ENCODE assay signal across 14 cellular contexts in the genomic region with DNA sequence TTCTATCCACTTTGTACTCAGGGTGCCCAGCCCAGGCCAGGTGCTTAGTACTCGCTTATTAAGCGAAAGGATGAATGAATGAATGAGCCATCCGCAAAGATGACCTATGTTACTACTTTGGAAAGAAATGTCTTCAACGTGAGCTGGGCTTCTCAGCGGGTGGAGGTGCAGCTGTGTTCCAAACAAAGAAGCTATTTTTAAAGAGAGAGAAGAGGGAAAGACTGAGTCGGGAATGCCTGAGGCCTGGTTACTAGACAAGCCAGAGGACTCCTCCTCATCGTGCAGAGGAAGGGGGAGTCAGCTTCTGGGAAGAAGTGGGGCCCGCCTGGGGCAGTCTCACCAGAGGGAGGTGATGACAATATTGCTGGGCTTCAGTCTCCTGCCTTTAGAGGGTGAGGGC. TPM values are rescaled to one million over a fixed set of nuclear protein-coding genes. Genes with fewer than 3 reads are reported as not detected.
DNase-seq lines count a peak whose midpoint lies in the region; ATAC-seq, FAIRE-seq and TF ChIP-seq lines count a peak whose summit lies in the region.
"Had no signal": no experiment of that assay in that cellular context is flagged by ENCODE, and none has a peak within 500 bp of the region (broad histone marks: within the 10 kb centered on the region; RNA-seq: fewer than 3 reads in every experiment).

No MANE protein-coding gene starts in this region.

- CTCF ChIA-PET in GM12878 (lab: Yijun Ruan, JAX), result interaction anchor here (2.0 to 2.5 kb wide), 5 partner anchors 9 to 100 kb away, joined by 5 to 15 read pairs (median 7); partner anchors contain the start of gene CD6

- TF ChIP-seq POLR2A in GM12891 (IDR thresholded peaks at IDR 0.05; ENCODE audit: low read depth, low read length) (no peak), GM12878 (IDR thresholded peaks at IDR 0.05; ENCODE audit: low read depth, low read length) (no peak)

- H3K4me3 ChIP-seq in BLaER1 treated with 17β-estradiol and CSF1 and Interleukin-3, amounts not matched to agents 10 nM and 100 nM, result no peak overlapping the region
- no peak overlapping the region for H3K4me3 ChIP-seq in GM12878
- H3K4me3 ChIP-seq: mucosa of descending colon had no signal

- peaks cover 55% of the 10 kb centered on the region for H3K4me1 Mint-ChIP-seq in nephron progenitor cell

- ATAC-seq in GM12878 (no peak), HG03460 (IDR thresholded peaks at IDR 0.05; ENCODE audit: unreplicated experiment) (no peak)

- peak overlapping the region in 6 of 11 experiments; percentile 52 to 66 (median 56); a peak in 11 of 22 replicates for H3K9ac ChIP-seq in BLaER1 treated with 17β-estradiol and CSF1 and Interleukin-3, amounts not matched to agents 10 nM and 100 nM
- peak overlapping the region; percentile 50 for H3K9ac ChIP-seq in GM12878 (ENCODE audit: control insufficient read depth, insufficient read depth, low read length)

- H4K20me1 ChIP-seq in BLaER1 treated with 17β-estradiol and CSF1 and Interleukin-3, amounts not matched to agents 10 nM and 100 nM, result no peaks in the 10 kb centered on the region
- no peaks in the 10 kb centered on the region for H4K20me1 ChIP-seq in GM12878 (ENCODE audit: control insufficient read depth, insufficient read depth)

- in situ Hi-C loops in GM12878 (cut with MboI), result no loop called here

- no peak for DNase-seq in GM12891 (ENCODE audit: insufficient read length, low spot score)
- DNase-seq in GM12878 (ENCODE audit: low read depth, low spot score), result no peak
- DNase-seq in nephron progenitor cell, result no peak
- no peak for DNase-seq in NCI-H226
- DNase-seq in NCI-H2171 treated with DMSO at 0.1 percent for 48 hours (lab: John Stamatoyannopoulos, UW), result no peak
- no peak for DNase-seq in CD1c-positive myeloid dendritic cell (ENCODE audit: extremely low spot score)
- DNase-seq: anterior cingulate cortex, COR-L47, mucosa of descending colon, NCI-H1048, NCI-H446 treated with DMSO at 0.1 percent for 48 hours, SHP77 had no signal

- TF ChIP-seq EP300 in GM12878 (IDR thresholded peaks at IDR 0.05; ENCODE audit: borderline replicate concordance in 1 of 2, control insufficient read depth in 1 of 2, low read depth in 2 of 2, low read length in 2 of 2), result no peak

- H3K4me1 ChIP-seq in BLaER1 treated with 17β-estradiol and CSF1 and Interleukin-3, amounts not matched to agents 10 nM and 100 nM, result peaks cover 33 to 60% (median 42%) of the 10 kb centered on the region in 10 experiments
- H3K4me1 ChIP-seq in GM12878 (ENCODE audit: control insufficient read depth, insufficient read depth, low read length), result peaks cover 14% of the 10 kb centered on the region

- 91% methylated on average over 8 of the region's 8 CpGs for WGBS in GM12878 (ENCODE audit: insufficient coverage, insufficient replicate concordance, low lambda C conversion rate, missing lambda C conversion rate)

- peaks cover 25% of the 10 kb centered on the region for H3K9me3 Mint-ChIP-seq in nephron progenitor cell

- RAD21 ChIA-PET in GM12878 (lab: Charles Lee; ENCODE audit: unreplicated experiment), result interaction anchor here (2.6 to 7.8 kb wide), 3 partner anchors 11 to 29 kb away, joined by 13 to 57 read pairs (median 38); no protein-coding TSS in a partner anchor

- no TSS peak for BruUV-seq in GM12878 (replicated peaks; lab: Mats Ljungman, UMichigan)

- H3K27ac ChIP-seq in BLaER1 treated with 17β-estradiol and CSF1 and Interleukin-3, amounts not matched to agents 10 nM and 100 nM, result peak overlapping the region in 9 of 11 experiments; percentile 36 to 77 (median 70); a peak in 14 of 22 replicates
- peak overlapping the region; percentile 81 for H3K27ac ChIP-seq in GM12878 (ENCODE audit: control insufficient read depth, insufficient read depth)

- H3K4me3 Mint-ChIP-seq in nephron progenitor cell, result peak overlapping the region; percentile 7

- no peaks in the 10 kb centered on the region for H3K79me2 ChIP-seq in GM12878 (ENCODE audit: control insufficient read depth, insufficient read depth, low read length)

- H3K9me3 ChIP-seq in BLaER1 treated with 17β-estradiol and CSF1 and Interleukin-3, amounts not matched to agents 10 nM and 100 nM (replicated peaks in 1 of 11), result no peaks in the 10 kb centered on the region; a peak in 1 of 22 replicates
- H3K9me3 ChIP-seq in GM12878 (replicated peaks; ENCODE audit: control insufficient read depth, insufficient read depth, low read length), result no peaks in the 10 kb centered on the region
- H3K9me3 ChIP-seq: mucosa of descending colon had no signal

- SMC1A ChIA-PET in GM12878 (lab: Charles Lee; ENCODE audit: uncharacterized antibody, unreplicated experiment), result interaction anchor here (0.9 to 2.8 kb wide), 10 partner anchors 9 to 308 kb away, joined by 3 to 30 read pairs (median 4); no protein-coding TSS in a partner anchor

- H3K4me2 ChIP-seq in BLaER1 treated with 17β-estradiol and CSF1 and Interleukin-3, amounts not matched to agents 10 nM and 100 nM, result peak overlapping the region; percentile 66 to 89 (median 82)
- no peak overlapping the region for H3K4me2 ChIP-seq in GM12878 (ENCODE audit: control insufficient read depth, insufficient read depth)

- no peak for TF ChIP-seq RAD21 in GM12878 (IDR thresholded peaks at IDR 0.05; ENCODE audit: insufficient read depth, low read depth, low read length)

- no peak overlapping the region for H2AFZ ChIP-seq in GM12878 (ENCODE audit: control insufficient read depth, low read depth, low read length)

- intact Hi-C loops in GM12878 (cut with micrococcal nuclease; ENCODE audit: unreplicated experiment), result no loop called here

- no peaks in the 10 kb centered on the region for H3K27me3 ChIP-seq in BLaER1 treated with 17β-estradiol and CSF1 and Interleukin-3, amounts not matched to agents 10 nM and 100 nM
- no peaks in the 10 kb centered on the region for H3K27me3 ChIP-seq in GM12878 (replicated peaks in 1 of 2; ENCODE audit: control insufficient read depth in 2 of 2, insufficient read depth in 2 of 2, low read length in 1 of 2)

- H3K27ac Mint-ChIP-seq in nephron progenitor cell, result no peak overlapping the region

- peaks cover 5% of the 10 kb centered on the region for H3K36me3 Mint-ChIP-seq in nephron progenitor cell (ENCODE audit: low read depth)

- FAIRE-seq in GM12891 (lab: Jason Lieb, UNC), result peak; percentile 33
- FAIRE-seq in GM12878 (lab: Jason Lieb, UNC), result no peak

- POLR2A ChIA-PET in GM12878 (lab: Charles Lee), result interaction anchor here (1.8 to 3.5 kb wide), 2 partner anchors 10 to 18 kb away, joined by 4 to 26 read pairs; no protein-coding TSS in a partner anchor

- peaks cover 5% of the 10 kb centered on the region for H3K27me3 Mint-ChIP-seq in nephron progenitor cell (ENCODE audit: low read depth, poor library complexity)

- no peak for TF ChIP-seq CTCF in GM12878 (IDR thresholded peaks at IDR 0.05 in 2 of 3, conservative IDR thresholded peaks at IDR 0.05 in 1 of 3; ENCODE audit: control insufficient read depth in 2 of 3, extremely low read depth in 1 of 3, insufficient read depth in 1 of 3, low read depth in 3 of 3, low read length in 3 of 3)
- TF ChIP-seq CTCF in nephron progenitor cell (IDR thresholded peaks at IDR 0.05), result no peak

- no peaks in the 10 kb centered on the region for H3K36me3 ChIP-seq in BLaER1 treated with 17β-estradiol and CSF1 and Interleukin-3, amounts not matched to agents 10 nM and 100 nM
- H3K36me3 ChIP-seq in GM12878 (ENCODE audit: control insufficient read depth in 2 of 2, insufficient read depth in 2 of 2, low read length in 1 of 2), result peaks cover 0 to 3% of the 10 kb centered on the region in 2 experiments; a peak in 2 of 4 replicates

TF ChIP-seq in GM12891, 5 proteins besides CTCF, POLR2A, EP300 and RAD21:
- no peak for TF ChIP-seq PAX5 (IDR thresholded peaks at IDR 0.05; ENCODE audit: insufficient read depth, low read length, severe bottlenecking)
- no peak for TF ChIP-seq POLR2AphosphoS5 (IDR thresholded peaks at IDR 0.05; ENCODE audit: low read depth, low read length)
- no peak for TF ChIP-seq TAF1 (IDR thresholded peaks at IDR 0.05; ENCODE audit: low read depth, low read length)
- no peak for TF ChIP-seq SPI1 (IDR thresholded peaks at IDR 0.05; ENCODE audit: low read depth, low read length)
- no peak for TF ChIP-seq POU2F2 (IDR thresholded peaks at IDR 0.05; ENCODE audit: low read depth, low read length)
TF ChIP-seq in GM12891: peak in this region for 0.

TF ChIP-seq in GM12878, 131 proteins besides CTCF, POLR2A, EP300 and RAD21 (continues in another document):
- TF ChIP-seq ATF7 (IDR thresholded peaks at IDR 0.05; ENCODE audit: low read depth) (no peak), HDGF (IDR thresholded peaks at IDR 0.05) (no peak), TBL1XR1 (IDR thresholded peaks at IDR 0.05; ENCODE audit: low read depth, low read length) (no peak), ZNF24 (IDR thresholded peaks at IDR 0.05) (no peak), CREB1 (IDR thresholded peaks at IDR 0.05; ENCODE audit: low read depth) (no peak), CHD1 (IDR thresholded peaks at IDR 0.05; ENCODE audit: low read depth, low read length) (no peak)
- TF ChIP-seq, protein P1, sequence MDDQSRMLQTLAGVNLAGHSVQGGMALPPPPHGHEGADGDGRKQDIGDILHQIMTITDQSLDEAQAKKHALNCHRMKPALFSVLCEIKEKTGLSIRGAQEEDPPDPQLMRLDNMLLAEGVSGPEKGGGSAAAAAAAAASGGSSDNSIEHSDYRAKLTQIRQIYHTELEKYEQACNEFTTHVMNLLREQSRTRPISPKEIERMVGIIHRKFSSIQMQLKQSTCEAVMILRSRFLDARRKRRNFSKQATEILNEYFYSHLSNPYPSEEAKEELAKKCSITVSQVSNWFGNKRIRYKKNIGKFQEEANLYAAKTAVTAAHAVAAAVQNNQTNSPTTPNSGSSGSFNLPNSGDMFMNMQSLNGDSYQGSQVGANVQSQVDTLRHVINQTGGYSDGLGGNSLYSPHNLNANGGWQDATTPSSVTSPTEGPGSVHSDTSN (IDR thresholded peaks at IDR 0.05; ENCODE audit: insufficient replicate concordance, low read depth, low read length), result no peak

RNA-seq across cellular contexts. Expression of gene CD5, which starts 30.4 kb away (rescaled TPM):
- 0.21 TPM for polyA plus RNA-seq in GM12891 (2012; ENCODE audit: low read depth, missing spikeins)
- total RNA-seq in GM12878 (2013; cell fraction: nucleolus; rRNA removed), result not detected in 2 replicates
- total RNA-seq in GM12878 (2014; rRNA removed) (0.17 and 0.22 TPM in 2 replicates), GM12878 (2014; rRNA removed; fragmentation: Illumina TruSeq; extraction: Trizol) (0.04 and 0.09 TPM in 2 replicates), GM12878 (2021) (0.58 and 0.87 TPM in 2 replicates)
- polyA plus RNA-seq in GM12878 (2011; ENCODE audit: low read depth), result not detected
- polyA plus RNA-seq in GM12878 (2011; rRNA removed) (not detected in 2 replicates), GM12878 (2014; fragmentation: Illumina TruSeq; extraction: Trizol) (0.16 and 0.17 TPM in 2 replicates), GM12878 (2014; fragmentation: Nextera tagmentation; extraction: Ambion mirVana) (under 1 TPM in 1 of 2 experiments, not detected in 1; 0.02 TPM), GM12878 (2014; rRNA removed) (0.18 and 0.19 TPM in 2 replicates), GM12878 (2016; fragmentation: Nextera tagmentation; extraction: Ambion mirVana) (under 1 TPM; 0.23 to 0.35 TPM)
- polyA plus RNA-seq in GM12878 (2011; cell fraction: cytosol; rRNA removed), result 0.04 TPM in 1 of 2 replicates, not detected in the other
- polyA plus RNA-seq in GM12878 (2011; cell fraction: nucleus; rRNA removed), result not detected in 2 replicates
- polyA plus RNA-seq in GM12878 (2012), result 0.08 and 0.23 TPM in 2 replicates
- not detected in 2 replicates for polyA minus RNA-seq in GM12878 (2011; rRNA and poly(A)+ RNA removed)
- not detected in 2 replicates for polyA minus RNA-seq in GM12878 (2011; cell fraction: cytosol; rRNA and poly(A)+ RNA removed)
- polyA minus RNA-seq in GM12878 (2011; cell fraction: nucleus; rRNA and poly(A)+ RNA removed), result not detected in 2 replicates
